Comparison of ENCODE assay signal across 7 cellular contexts in genomic region chr9:130433168-130433946, GRCh38. TPM values are rescaled to one million over a fixed set of nuclear protein-coding genes. Genes with fewer than 3 reads are reported as not detected.
A peak's percentile ranks its signal among the peaks of the same experiment; 100 is the strongest.
DNase-seq lines count a peak whose midpoint lies in the region; ATAC-seq and TF ChIP-seq lines count a peak whose summit lies in the region.

No MANE protein-coding gene starts in this region.

- H3K4me1 Mint-ChIP-seq in stimulated activated effector memory CD8-positive, alpha-beta T cell treated with anti-CD3 and anti-CD28 coated beads, Interleukin-12 subunit alpha, Interleukin-12 subunit beta, amount 100 ng/mL, for 72 hours = peaks cover 11% of the 10 kb centered on the region

- DNase-seq in NCI-H748 (lab: John Stamatoyannopoulos, UW; ENCODE audit: unreplicated experiment) (peak; percentile 77), brain pericyte (ENCODE audit: low read depth, low spot score) (peak; percentile 78), left colon (peak in 1 of 2 donors; percentile 65), HCEC 1CT (no peak)
- DNase-seq in stimulated activated effector memory CD8-positive, alpha-beta T cell treated with anti-CD3 and anti-CD28 coated beads, Interleukin-12 subunit alpha, Interleukin-12 subunit beta, amount 100 ng/mL, for 72 hours (ENCODE audit: low spot score in 2 of 2) = peak; percentile 22 to 66

- H3K4me3 Mint-ChIP-seq in stimulated activated effector memory CD8-positive, alpha-beta T cell treated with anti-CD3 and anti-CD28 coated beads, Interleukin-12 subunit alpha, Interleukin-12 subunit beta, amount 100 ng/mL, for 72 hours = peak overlapping the region; percentile 38

- TF ChIP-seq CTCF in GM12875 (IDR thresholded peaks at IDR 0.05; ENCODE audit: borderline replicate concordance, insufficient read depth, low read depth, low read length) = peak; percentile 46; the same call in 1 of the 2 replicates

- intact Hi-C loops in left colon (cut with DNase I, micrococcal nuclease) = no loop called here

- H3K36me3 Mint-ChIP-seq in stimulated activated effector memory CD8-positive, alpha-beta T cell treated with anti-CD3 and anti-CD28 coated beads, Interleukin-12 subunit alpha, Interleukin-12 subunit beta, amount 100 ng/mL, for 72 hours = no peaks in the 10 kb centered on the region

- ATAC-seq in left colon = peak; percentile 83
- ATAC-seq in stimulated activated effector memory CD8-positive, alpha-beta T cell treated with anti-CD3 and anti-CD28 coated beads, Interleukin-12 subunit alpha, Interleukin-12 subunit beta, amount 100 ng/mL, for 72 hours = peak; percentile 77
- ATAC-seq in GM18502 (IDR thresholded peaks at IDR 0.05; ENCODE audit: poor library complexity, unreplicated experiment) = no peak

- no peak overlapping the region for H3K4me3 ChIP-seq in GM12875 (ENCODE audit: low read depth, low read length)

- no peak overlapping the region for H3K27ac Mint-ChIP-seq in stimulated activated effector memory CD8-positive, alpha-beta T cell treated with anti-CD3 and anti-CD28 coated beads, Interleukin-12 subunit alpha, Interleukin-12 subunit beta, amount 100 ng/mL, for 72 hours

- H3K9me3 Mint-ChIP-seq in stimulated activated effector memory CD8-positive, alpha-beta T cell treated with anti-CD3 and anti-CD28 coated beads, Interleukin-12 subunit alpha, Interleukin-12 subunit beta, amount 100 ng/mL, for 72 hours = no peaks in the 10 kb centered on the region

RNA-seq across cellular contexts. Expression of gene ASS1, which starts 11.4 kb away (rescaled TPM):
- 100 to 1,000 TPM; 264 to 515 TPM for total RNA-seq in left colon
